In genomic region chr16:67801889-67802288, GRCh38 we compare ENCODE assay signal across 12 cellular contexts. TPM values are rescaled to one million over a fixed set of nuclear protein-coding genes. Genes with fewer than 3 reads are reported as not detected.
DNase-seq lines count a peak whose midpoint lies in the region; ATAC-seq and TF ChIP-seq lines count a peak whose summit lies in the region.
"Had no signal": no experiment of that assay in that cellular context is flagged by ENCODE, and none has a peak within 500 bp of the region (broad histone marks: within the 10 kb centered on the region; RNA-seq: fewer than 3 reads in every experiment).

No MANE protein-coding gene starts in this region.

- intact Hi-C loops in CD4-positive, alpha-beta memory T cell (cut with micrococcal nuclease): no loop called here

- H3K9me3 ChIP-seq in CD4-positive, alpha-beta memory T cell (ENCODE audit: control insufficient read depth in 1 of 2, low read length in 2 of 2): no peaks in the 10 kb centered on the region
- H3K9me3 ChIP-seq in Karpas-422 (ENCODE audit: low read length) (no peaks in the 10 kb centered on the region), BE2C (no peaks in the 10 kb centered on the region)

- DNase-seq in CD4-positive, alpha-beta memory T cell: peak; percentile 29 to 60 (median 50)
- DNase-seq in Karpas-422 (peak; percentile 72), BE2C (no peak), NCI-H1105 (lab: John Stamatoyannopoulos, UW) (no peak), RWPE1 (ENCODE audit: low spot score) (no peak)
- peak; percentile 41 to 47 for DNase-seq in activated T-cell treated with anti-CD3 and anti-CD28 coated beads, Interleukin-2, amount 50 U/mL, for 72 hours
- DNase-seq in naive thymus-derived CD8-positive, alpha-beta T cell: peak in 5 of 10 donors; percentile 20 to 47 (median 41)
- DNase-seq: NCI-H446, PC-3, SW 1271 had no signal

- peak overlapping the region in 7 of 8 donors; percentile 56 to 80 (median 73) for H3K4me3 Mint-ChIP-seq in CD4-positive, alpha-beta memory T cell
- peak overlapping the region; percentile 32 to 61 for H3K4me3 Mint-ChIP-seq in activated T-cell treated with anti-CD3 and anti-CD28 coated beads, Interleukin-2, amount 50 U/mL, for 72 hours
- H3K4me3 Mint-ChIP-seq in naive thymus-derived CD8-positive, alpha-beta T cell: peak overlapping the region; percentile 25 to 81 (median 66)

- no peak overlapping the region for H3K9ac ChIP-seq in Karpas-422 (ENCODE audit: low read length)

- no peak for TF ChIP-seq CTCF in BE2C (IDR thresholded peaks at IDR 0.05; ENCODE audit: low read depth, low read length)
- TF ChIP-seq CTCF in RWPE1 (conservative IDR thresholded peaks at IDR 0.05; ENCODE audit: low read depth): no peak

- peak overlapping the region; percentile 62 to 88 (median 79) for H3K27ac Mint-ChIP-seq in CD4-positive, alpha-beta memory T cell
- peak overlapping the region; percentile 79 for H3K27ac Mint-ChIP-seq in activated T-cell treated with anti-CD3 and anti-CD28 coated beads, Interleukin-2, amount 50 U/mL, for 72 hours
- H3K27ac Mint-ChIP-seq in naive thymus-derived CD8-positive, alpha-beta T cell: peak overlapping the region in 9 of 10 donors; percentile 53 to 81 (median 72)

- peaks cover 54% of the 10 kb centered on the region for H3K4me1 ChIP-seq in CD4-positive, alpha-beta memory T cell (ENCODE audit: insufficient read depth, low read length)
- H3K4me1 ChIP-seq in Karpas-422 (ENCODE audit: low read length): peaks cover 28% of the 10 kb centered on the region
- no peaks in the 10 kb centered on the region for H3K4me1 ChIP-seq in BE2C

- POLR2A ChIA-PET in CD4-positive, alpha-beta memory T cell (lab: Charles Lee; ENCODE audit: partially characterized antibody): interaction anchor here (0.6 to 1.4 kb wide), 7 partner anchors 21 to 517 kb away, joined by 3 to 6 read pairs (median 4); partner anchors contain the start of gene GFOD2
- POLR2A ChIA-PET in naive thymus-derived CD8-positive, alpha-beta T cell (lab: Charles Lee): interaction anchor here (0.7 to 1.1 kb wide), 5 partner anchors 41 to 320 kb away, joined by 3 to 4 read pairs (median 3); partner anchors contain the start of genes EDC4 and GFOD2
- POLR2A ChIA-PET in RWPE1 (lab: Yijun Ruan, JAX; ENCODE audit: low non-redundant PET): no interaction called here

- peaks cover 49 to 83% (median 66%) of the 10 kb centered on the region in 4 donors for H3K4me1 Mint-ChIP-seq in CD4-positive, alpha-beta memory T cell
- peaks cover 64% of the 10 kb centered on the region for H3K4me1 Mint-ChIP-seq in activated T-cell treated with anti-CD3 and anti-CD28 coated beads, Interleukin-2, amount 50 U/mL, for 72 hours (ENCODE audit: low read depth)
- H3K4me1 Mint-ChIP-seq in naive thymus-derived CD8-positive, alpha-beta T cell: peaks cover 39 to 80% (median 74%) of the 10 kb centered on the region in 4 donors

- no peak overlapping the region for H3K4me3 ChIP-seq in CD4-positive, alpha-beta memory T cell (ENCODE audit: low read length in 2 of 2)
- H3K4me3 ChIP-seq in Karpas-422 (ENCODE audit: low read length) (no peak overlapping the region), BE2C (ENCODE audit: low read depth, low read length) (no peak overlapping the region)

- H2AFZ ChIP-seq in Karpas-422 (ENCODE audit: low read length): no peak overlapping the region

- no peaks in the 10 kb centered on the region for H3K27me3 Mint-ChIP-seq in CD4-positive, alpha-beta memory T cell
- no peaks in the 10 kb centered on the region for H3K27me3 Mint-ChIP-seq in activated T-cell treated with anti-CD3 and anti-CD28 coated beads, Interleukin-2, amount 50 U/mL, for 72 hours (ENCODE audit: low read depth)
- H3K27me3 Mint-ChIP-seq in naive thymus-derived CD8-positive, alpha-beta T cell: no peaks in the 10 kb centered on the region
- H3K27me3 Mint-ChIP-seq: stimulated activated naive CD8-positive, alpha-beta T cell treated with anti-CD3 and anti-CD28 coated beads, Interleukin-15, amount 100 ng/mL, for 72 hours had no signal

- no peaks in the 10 kb centered on the region for H3K27me3 ChIP-seq in CD4-positive, alpha-beta memory T cell (ENCODE audit: insufficient read depth, low read length)
- H3K27me3 ChIP-seq in Karpas-422 (ENCODE audit: low read length) (no peaks in the 10 kb centered on the region), BE2C (no peaks in the 10 kb centered on the region)

- peaks cover 31% of the 10 kb centered on the region for H3K36me3 ChIP-seq in CD4-positive, alpha-beta memory T cell (ENCODE audit: insufficient read depth, low read length)
- H3K36me3 ChIP-seq in Karpas-422 (ENCODE audit: insufficient read depth, low read length): peaks cover 14% of the 10 kb centered on the region
- H3K36me3 ChIP-seq in BE2C: peaks cover 35% of the 10 kb centered on the region

- no peaks in the 10 kb centered on the region for H3K9me3 Mint-ChIP-seq in CD4-positive, alpha-beta memory T cell
- no peaks in the 10 kb centered on the region for H3K9me3 Mint-ChIP-seq in activated T-cell treated with anti-CD3 and anti-CD28 coated beads, Interleukin-2, amount 50 U/mL, for 72 hours
- H3K9me3 Mint-ChIP-seq in naive thymus-derived CD8-positive, alpha-beta T cell: no peaks in the 10 kb centered on the region
- H3K9me3 Mint-ChIP-seq: stimulated activated naive CD8-positive, alpha-beta T cell treated with anti-CD3 and anti-CD28 coated beads, Interleukin-15, amount 100 ng/mL, for 72 hours had no signal

- H4K20me1 ChIP-seq in Karpas-422 (ENCODE audit: insufficient read depth, low read depth, low read length): no peaks in the 10 kb centered on the region

- no peak overlapping the region for H3K27ac ChIP-seq in CD4-positive, alpha-beta memory T cell (ENCODE audit: low read depth, low read length)
- peak overlapping the region; percentile 62 for H3K27ac ChIP-seq in Karpas-422 (ENCODE audit: low read length)
- no peak overlapping the region for H3K27ac ChIP-seq in RWPE1

- CTCF ChIA-PET in CD4-positive, alpha-beta memory T cell (lab: Charles Lee; ENCODE audit: partially characterized antibody): interaction anchor here (0.7 to 5.9 kb wide), 7 partner anchors 14 to 279 kb away, joined by 3 to 56 read pairs (median 4); no protein-coding TSS in a partner anchor
- CTCF ChIA-PET in RWPE1 (lab: Yijun Ruan, JAX): interaction anchor here (0.6 to 1.2 kb wide), 5 partner anchors 10 to 753 kb away, joined by 3 to 8 read pairs (median 5); no protein-coding TSS in a partner anchor

- peaks cover 75% of the 10 kb centered on the region for H3K79me2 ChIP-seq in Karpas-422 (ENCODE audit: low read length)

- H3K4me2 ChIP-seq in Karpas-422 (ENCODE audit: low read depth, low read length, poor library complexity, severe bottlenecking): peak overlapping the region; percentile 27

- no peaks in the 10 kb centered on the region for H3K9me2 ChIP-seq in Karpas-422 (replicated peaks; ENCODE audit: insufficient read depth, low read length)

- no peak for ATAC-seq in activated T-cell treated with anti-CD3 and anti-CD28 coated beads, Interleukin-2, amount 50 U/mL, for 72 hours (replicated peaks in 1 of 2)
- no peak for ATAC-seq in naive thymus-derived CD8-positive, alpha-beta T cell
- ATAC-seq in GM21390 (IDR thresholded peaks at IDR 0.05; ENCODE audit: unreplicated experiment): no peak
- ATAC-seq: PC-3; stimulated activated naive CD8-positive, alpha-beta T cell treated with anti-CD3 and anti-CD28 coated beads, Interleukin-15, amount 100 ng/mL, for 72 hours had no signal

- peaks cover 33 to 59% of the 10 kb centered on the region in 2 donors for H3K36me3 Mint-ChIP-seq in CD4-positive, alpha-beta memory T cell
- peaks cover 9 to 23% of the 10 kb centered on the region in 2 donors for H3K36me3 Mint-ChIP-seq in activated T-cell treated with anti-CD3 and anti-CD28 coated beads, Interleukin-2, amount 50 U/mL, for 72 hours (ENCODE audit: insufficient read depth in 2 of 2)
- H3K36me3 Mint-ChIP-seq in naive thymus-derived CD8-positive, alpha-beta T cell: peaks cover 0 to 56% (median 5%) of the 10 kb centered on the region in 3 donors

RNA-seq across cellular contexts. Expression of gene RANBP10, which starts 4.5 kb away (rescaled TPM):
- total RNA-seq in CD4-positive, alpha-beta memory T cell: 10 to 100 TPM; 25.6 to 27.8 TPM
- 10 to 100 TPM in 1 of 2 donors, 1 to 10 TPM in 1; 7.1 to 14.7 TPM for polyA plus RNA-seq in CD4-positive, alpha-beta memory T cell
- total RNA-seq in Karpas-422 (2014; rRNA removed; shearing (Covaris generic); ENCODE audit: low replicate concordance): 9.3 and 10.7 TPM in 2 replicates
- total RNA-seq in activated T-cell treated with anti-CD3 and anti-CD28 coated beads, Interleukin-2, amount 50 U/mL, for 72 hours: 10 to 100 TPM; 17.1 to 24.8 TPM
- 10 to 100 TPM; 18.5 to 23.6 TPM for total RNA-seq in naive thymus-derived CD8-positive, alpha-beta T cell
- 10 to 100 TPM in 1 of 3 donors, 1 to 10 TPM in 2; 5.8 to 13.8 (median 6.3) TPM for polyA plus RNA-seq in naive thymus-derived CD8-positive, alpha-beta T cell
- polyA plus RNA-seq in BE2C (2012; ENCODE audit: insufficient read depth, insufficient read length, low read depth): 20.5 TPM

RNA-seq across cellular contexts. Expression of gene TSNAXIP1, which starts 4.8 kb away (rescaled TPM):
- total RNA-seq in CD4-positive, alpha-beta memory T cell: under 1 TPM; 0.44 to 0.64 TPM
- polyA plus RNA-seq in CD4-positive, alpha-beta memory T cell: not detected
- total RNA-seq in Karpas-422 (2014; rRNA removed; shearing (Covaris generic); ENCODE audit: low replicate concordance): 0.52 and 1.1 TPM in 2 replicates
- under 1 TPM; 0.39 to 0.86 TPM for total RNA-seq in activated T-cell treated with anti-CD3 and anti-CD28 coated beads, Interleukin-2, amount 50 U/mL, for 72 hours
- 1 to 10 TPM; 1.0 to 1.2 TPM for total RNA-seq in naive thymus-derived CD8-positive, alpha-beta T cell
- polyA plus RNA-seq in naive thymus-derived CD8-positive, alpha-beta T cell: under 1 TPM in 1 of 3 donors, not detected in 2; 0.14 TPM
- 0.43 TPM for polyA plus RNA-seq in BE2C (2012; ENCODE audit: insufficient read depth, insufficient read length, low read depth)

RNA-seq across cellular contexts. Expression of gene THAP11, which starts 40.2 kb away (rescaled TPM):
- total RNA-seq in CD4-positive, alpha-beta memory T cell: 10 to 100 TPM; 56.8 to 58.4 TPM
- polyA plus RNA-seq in CD4-positive, alpha-beta memory T cell: 100 to 1,000 TPM; 130 to 147 TPM
- total RNA-seq in Karpas-422 (2014; rRNA removed; shearing (Covaris generic); ENCODE audit: low replicate concordance): 57.1 and 89.9 TPM in 2 replicates
- 10 to 100 TPM; 31.7 to 39.2 TPM for total RNA-seq in activated T-cell treated with anti-CD3 and anti-CD28 coated beads, Interleukin-2, amount 50 U/mL, for 72 hours
- total RNA-seq in naive thymus-derived CD8-positive, alpha-beta T cell: 10 to 100 TPM; 63.8 to 63.9 TPM
- polyA plus RNA-seq in naive thymus-derived CD8-positive, alpha-beta T cell: 100 to 1,000 TPM; 132 to 158 (median 143) TPM
- 116 TPM for polyA plus RNA-seq in BE2C (2012; ENCODE audit: insufficient read depth, insufficient read length, low read depth)

RNA-seq across cellular contexts. Expression of gene NUTF2, which starts 44.8 kb away (rescaled TPM):
- 10 to 100 TPM; 41.2 to 45.9 TPM for total RNA-seq in CD4-positive, alpha-beta memory T cell
- polyA plus RNA-seq in CD4-positive, alpha-beta memory T cell: 100 to 1,000 TPM; 127 to 128 TPM
- 179 and 237 TPM in 2 replicates for total RNA-seq in Karpas-422 (2014; rRNA removed; shearing (Covaris generic); ENCODE audit: low replicate concordance)
- 10 to 100 TPM; 80.8 to 90.1 TPM for total RNA-seq in activated T-cell treated with anti-CD3 and anti-CD28 coated beads, Interleukin-2, amount 50 U/mL, for 72 hours
- 10 to 100 TPM; 37.0 to 40.6 TPM for total RNA-seq in naive thymus-derived CD8-positive, alpha-beta T cell
- 100 to 1,000 TPM; 109 to 124 (median 114) TPM for polyA plus RNA-seq in naive thymus-derived CD8-positive, alpha-beta T cell
- polyA plus RNA-seq in BE2C (2012; ENCODE audit: insufficient read depth, insufficient read length, low read depth): 355 TPM

RNA-seq across cellular contexts. Expression of gene CENPT, which starts 45.6 kb away (rescaled TPM):
- 100 to 1,000 TPM; 103 to 107 TPM for total RNA-seq in CD4-positive, alpha-beta memory T cell
- 10 to 100 TPM; 15.4 to 18.1 TPM for polyA plus RNA-seq in CD4-positive, alpha-beta memory T cell
- total RNA-seq in Karpas-422 (2014; rRNA removed; shearing (Covaris generic); ENCODE audit: low replicate concordance): 22.0 and 36.0 TPM in 2 replicates
- total RNA-seq in activated T-cell treated with anti-CD3 and anti-CD28 coated beads, Interleukin-2, amount 50 U/mL, for 72 hours: 10 to 100 TPM; 43.6 to 59.4 TPM
- 100 to 1,000 TPM; 108 to 117 TPM for total RNA-seq in naive thymus-derived CD8-positive, alpha-beta T cell
- 10 to 100 TPM; 11.8 to 17.8 (median 13.1) TPM for polyA plus RNA-seq in naive thymus-derived CD8-positive, alpha-beta T cell
- 97.8 TPM for polyA plus RNA-seq in BE2C (2012; ENCODE audit: insufficient read depth, insufficient read length, low read depth)

Comparison
In these comparisons a context has a peak if more than half of its experiments do, and no peak if none do; other contexts are left out.
1. DNase-seq: peak in CD4-positive, alpha-beta memory T cell (5 of 5), Karpas-422 (single experiment) and activated T-cell treated with anti-CD3 and anti-CD28 coated beads, Interleukin-2, amount 50 U/mL, for 72 hours (2 of 2); none in BE2C (single experiment), NCI-H1105 (single experiment) and RWPE1 (single experiment).
2. Peak in every context shown above with its lines, with median percentiles within 50 percentile points of each other: H3K27ac Mint-ChIP-seq and H3K4me3 Mint-ChIP-seq.